In the genomic region with DNA sequence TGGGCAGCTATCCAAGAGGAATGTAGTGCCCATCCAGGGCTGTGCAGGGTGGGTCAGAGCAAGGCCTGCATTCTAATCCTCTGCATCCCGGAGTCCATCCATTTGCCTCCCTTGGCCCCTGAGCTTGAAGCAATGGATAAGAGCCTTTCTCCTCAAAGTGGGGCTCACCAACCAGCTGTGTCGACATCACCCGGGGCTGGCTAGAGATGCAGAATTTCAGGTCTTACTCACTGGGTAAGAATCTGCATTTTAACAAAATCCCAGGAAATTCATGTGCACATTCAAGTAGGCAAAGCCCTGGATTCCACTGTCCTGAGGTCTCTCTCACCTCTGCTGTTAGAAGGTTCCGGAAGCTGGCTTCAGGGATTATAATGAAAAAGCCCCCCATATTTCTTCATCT, we compare ENCODE assay signal across 18 cellular contexts.
"Had no signal": no experiment of that assay in that cellular context is flagged by ENCODE, and none has a peak within 500 bp of the region (broad histone marks: within the 10 kb centered on the region; RNA-seq: fewer than 3 reads in every experiment).

No MANE protein-coding gene starts in this region.

- H3K9me3 Mint-ChIP-seq: activated naive CD8-positive, alpha-beta T cell treated with anti-CD3 and anti-CD28 coated beads for 36 hours; dendritic cell treated with granulocyte-macrophage colony-stimulating factor and Interleukin-4, amounts not matched to agents 40 ng/mL and 50 ng/mL, for 4 days; natural killer cell; stimulated activated naive CD8-positive, alpha-beta T cell treated with anti-CD3 and anti-CD28 coated beads, Interleukin-15, Interleukin-2, amounts not matched to agents 100 ng/mL and 50 ng/mL, for 24 hours had no signal

- H3K27me3 ChIP-seq: breast epithelium, right atrium auricular region, upper lobe of left lung had no signal

- ATAC-seq: left ventricle myocardium superior, natural killer cell had no signal

- H3K4me1 ChIP-seq: breast epithelium, right atrium auricular region, upper lobe of left lung had no signal

- H3K4me3 Mint-ChIP-seq: activated naive CD8-positive, alpha-beta T cell treated with anti-CD3 and anti-CD28 coated beads for 36 hours; dendritic cell treated with granulocyte-macrophage colony-stimulating factor and Interleukin-4, amounts not matched to agents 40 ng/mL and 50 ng/mL, for 4 days; natural killer cell; stimulated activated naive CD8-positive, alpha-beta T cell treated with anti-CD3 and anti-CD28 coated beads, Interleukin-15, Interleukin-2, amounts not matched to agents 100 ng/mL and 50 ng/mL, for 24 hours had no signal

- H3K36me3 ChIP-seq: breast epithelium, right atrium auricular region, upper lobe of left lung had no signal

- H3K27ac Mint-ChIP-seq: activated naive CD8-positive, alpha-beta T cell treated with anti-CD3 and anti-CD28 coated beads for 36 hours; dendritic cell treated with granulocyte-macrophage colony-stimulating factor and Interleukin-4, amounts not matched to agents 40 ng/mL and 50 ng/mL, for 4 days; natural killer cell; progenitor cell of endocrine pancreas; stimulated activated naive CD8-positive, alpha-beta T cell treated with anti-CD3 and anti-CD28 coated beads, Interleukin-15, Interleukin-2, amounts not matched to agents 100 ng/mL and 50 ng/mL, for 24 hours had no signal

- H3K27me3 Mint-ChIP-seq: activated naive CD8-positive, alpha-beta T cell treated with anti-CD3 and anti-CD28 coated beads for 36 hours had no signal

- H3K4me1 Mint-ChIP-seq: activated naive CD8-positive, alpha-beta T cell treated with anti-CD3 and anti-CD28 coated beads for 36 hours; natural killer cell had no signal

- H3K27ac ChIP-seq: breast epithelium, right atrium auricular region, upper lobe of left lung had no signal

- H3K36me3 Mint-ChIP-seq: activated naive CD8-positive, alpha-beta T cell treated with anti-CD3 and anti-CD28 coated beads for 36 hours; natural killer cell had no signal

- DNase-seq: activated CD4-positive, alpha-beta T cell treated with anti-CD3 and anti-CD28 coated beads, Interleukin-2, amount 50 U/mL, for 1 hour; activated CD8-positive, alpha-beta memory T cell treated with anti-CD3 and anti-CD28 coated beads for 24 hours; activated naive CD8-positive, alpha-beta T cell treated with anti-CD3 and anti-CD28 coated beads for 36 hours; anterior cingulate cortex; effector memory CD4-positive, alpha-beta T cell; hippocampal formation; left ventricle myocardium superior; mesenchymal stem cell; natural killer cell; nucleus accumbens; small intestine; SW 1271; upper lobe of left lung had no signal

- H3K4me3 ChIP-seq: breast epithelium, right atrium auricular region, upper lobe of left lung had no signal

- H3K9me3 ChIP-seq: breast epithelium, right atrium auricular region, upper lobe of left lung had no signal
